Comparison of ENCODE assay signal across 8 cellular contexts in genomic region chr9:98809311-98810105, GRCh38. TPM values are rescaled to one million over a fixed set of nuclear protein-coding genes. Genes with fewer than 3 reads are reported as not detected.
DNase-seq lines count a peak whose midpoint lies in the region; ATAC-seq and TF ChIP-seq lines count a peak whose summit lies in the region.

No MANE protein-coding gene starts in this region.

- no peak for ATAC-seq in central memory CD8-positive, alpha-beta T cell (replicated peaks; ENCODE audit: extremely low read depth, poor library complexity, severe bottlenecking)
- ATAC-seq in naive B cell (ENCODE audit: low read depth in 2 of 2), result no peak
- ATAC-seq in HG03378 (IDR thresholded peaks at IDR 0.05; ENCODE audit: unreplicated experiment), result no peak
- ATAC-seq in HG02571 (IDR thresholded peaks at IDR 0.05; ENCODE audit: unreplicated experiment), result no peak

- DNase-seq in COLO668 (lab: John Stamatoyannopoulos, UW; ENCODE audit: unreplicated experiment), result peak; percentile 12
- no peak for DNase-seq in central memory CD8-positive, alpha-beta T cell (ENCODE audit: low spot score in 2 of 2)
- DNase-seq in naive B cell, result no peak
- DNase-seq in dorsolateral prefrontal cortex, result no peak
- DNase-seq in SK-N-SH, result no peak

- no peak overlapping the region for H2AFZ ChIP-seq in SK-N-SH (ENCODE audit: low read depth)

- H3K4me2 ChIP-seq in SK-N-SH, result no peak overlapping the region

- TF ChIP-seq RAD21 in SK-N-SH (IDR thresholded peaks at IDR 0.05; ENCODE audit: low read length), result no peak

- POLR2A ChIA-PET in SK-N-SH (lab: Yijun Ruan, JAX), result no interaction called here

- H3K4me3 ChIP-seq in dorsolateral prefrontal cortex (no peak overlapping the region), SK-N-SH (ENCODE audit: low read depth in 2 of 2, low read length in 1 of 2) (no peak overlapping the region)

- TF ChIP-seq EP300 in SK-N-SH (IDR thresholded peaks at IDR 0.05; ENCODE audit: borderline replicate concordance in 1 of 2, low read depth in 1 of 2, low read length in 1 of 2), result no peak

- H3K36me3 Mint-ChIP-seq in IgD-negative memory B cell (peaks cover 1% of the 10 kb centered on the region), naive B cell (no peaks in the 10 kb centered on the region)
- H3K36me3 Mint-ChIP-seq in central memory CD8-positive, alpha-beta T cell (ENCODE audit: insufficient read depth), result peaks cover 5% of the 10 kb centered on the region

- H3K9me3 Mint-ChIP-seq in IgD-negative memory B cell (peaks cover 0 to 4% (median 0%) of the 10 kb centered on the region in 3 donors), naive B cell (no peaks in the 10 kb centered on the region)
- H3K9me3 Mint-ChIP-seq in central memory CD8-positive, alpha-beta T cell, result no peaks in the 10 kb centered on the region

- no peaks in the 10 kb centered on the region for H3K36me3 ChIP-seq in SK-N-SH (replicated peaks in 1 of 2; ENCODE audit: control insufficient read depth in 1 of 2, insufficient read depth in 2 of 2, low read length in 1 of 2)

- 89% methylated on average over 9 of the region's 9 CpGs for WGBS in SK-N-SH (ENCODE audit: low lambda C conversion rate)

- H4K20me1 ChIP-seq in SK-N-SH (ENCODE audit: insufficient read depth), result no peaks in the 10 kb centered on the region

- H3K4me3 Mint-ChIP-seq in IgD-negative memory B cell (peak overlapping the region; percentile 9 to 80 (median 59)), naive B cell (peak overlapping the region; percentile 29 to 95 (median 86))
- peak overlapping the region; percentile 86 for H3K4me3 Mint-ChIP-seq in central memory CD8-positive, alpha-beta T cell

- H3K9me3 ChIP-seq in SK-N-SH, result no peaks in the 10 kb centered on the region

- H3K9ac ChIP-seq in SK-N-SH, result no peak overlapping the region

- no peaks in the 10 kb centered on the region for H3K9me2 ChIP-seq in SK-N-SH

- H3K4me1 ChIP-seq in SK-N-SH (ENCODE audit: control insufficient read depth in 1 of 2, insufficient read depth in 2 of 2, low read depth in 1 of 2, low read length in 1 of 2), result peaks cover 0 to 19% of the 10 kb centered on the region in 2 experiments; a peak in 1 of 4 replicates

- H3K4me1 Mint-ChIP-seq in IgD-negative memory B cell (peaks cover 12 to 17% (median 12%) of the 10 kb centered on the region in 3 donors), naive B cell (peaks cover 17 to 25% (median 23%) of the 10 kb centered on the region in 3 donors)
- H3K4me1 Mint-ChIP-seq in central memory CD8-positive, alpha-beta T cell, result peaks cover 23% of the 10 kb centered on the region

- H3K27ac ChIP-seq in dorsolateral prefrontal cortex (peak overlapping the region in 1 of 59 donors; percentile 82), SK-N-SH (ENCODE audit: low read depth in 2 of 2, low read length in 1 of 2) (no peak overlapping the region)

- no peaks in the 10 kb centered on the region for H3K79me2 ChIP-seq in SK-N-SH (ENCODE audit: insufficient read depth)

- intact Hi-C loops in dorsolateral prefrontal cortex (cut with DNase I), result loop anchor here (5.0 kb wide), 6 partner anchors 38 to 333 kb away; no protein-coding TSS in a partner anchor

- CTCF ChIA-PET in SK-N-SH (lab: Yijun Ruan, JAX), result interaction anchor here (1.5 to 2.8 kb wide), 2 partner anchors 38 to 189 kb away, joined by 3 to 10 read pairs; no protein-coding TSS in a partner anchor

- H3K27me3 ChIP-seq in dorsolateral prefrontal cortex, result no peaks in the 10 kb centered on the region
- H3K27me3 ChIP-seq in SK-N-SH (ENCODE audit: insufficient read depth), result 0 out of 2 replicates have a peak, but pooled peaks cover 13% of the 10 kb centered on the region

- TF ChIP-seq CTCF in dorsolateral prefrontal cortex (IDR thresholded peaks at IDR 0.05 in 54 of 56, conservative IDR thresholded peaks at IDR 0.05 in 2 of 56; ENCODE audit: low read depth in 1 of 56, partially characterized antibody in 56 of 56) (no peak), SK-N-SH (IDR thresholded peaks at IDR 0.05) (no peak)

- peaks cover 7% of the 10 kb centered on the region for H3K27me3 Mint-ChIP-seq in IgD-negative memory B cell
- H3K27me3 Mint-ChIP-seq in central memory CD8-positive, alpha-beta T cell, result peaks cover 7% of the 10 kb centered on the region
- H3K27me3 Mint-ChIP-seq in naive B cell, result peaks cover 16 to 42% (median 32%) of the 10 kb centered on the region in 3 donors

- H3K27ac Mint-ChIP-seq in IgD-negative memory B cell (no peak overlapping the region), naive B cell (no peak overlapping the region)
- no peak overlapping the region for H3K27ac Mint-ChIP-seq in central memory CD8-positive, alpha-beta T cell (ENCODE audit: low read depth)

- peaks cover 7% of the 10 kb centered on the region for H3F3A ChIP-seq in SK-N-SH (replicated peaks; ENCODE audit: insufficient read depth)

TF ChIP-seq in SK-N-SH, 30 proteins besides CTCF, POLR2A, EP300 and RAD21:
- TF ChIP-seq MXI1 (IDR thresholded peaks at IDR 0.05; ENCODE audit: low read depth, low read length) (no peak), MEF2A (IDR thresholded peaks at IDR 0.05; ENCODE audit: borderline replicate concordance, low read depth) (no peak), YY1 (IDR thresholded peaks at IDR 0.05; ENCODE audit: low read depth) (no peak), RXRA (IDR thresholded peaks at IDR 0.05; ENCODE audit: borderline replicate concordance, low read depth) (no peak), FOXJ3 (CRISPR knock-in tag; IDR thresholded peaks at IDR 0.05) (no peak), ZBTB33 (IDR thresholded peaks at IDR 0.05; ENCODE audit: borderline replicate concordance, low read depth) (no peak), TAF1 (IDR thresholded peaks at IDR 0.05; ENCODE audit: borderline replicate concordance, low read depth, low read length) (no peak), TEAD4 (IDR thresholded peaks at IDR 0.05; ENCODE audit: borderline replicate concordance, insufficient read depth) (no peak), TCF12 (IDR thresholded peaks at IDR 0.05) (no peak), RFX5 (IDR thresholded peaks at IDR 0.05; ENCODE audit: low read length) (no peak)
- TF ChIP-seq, protein P1, sequence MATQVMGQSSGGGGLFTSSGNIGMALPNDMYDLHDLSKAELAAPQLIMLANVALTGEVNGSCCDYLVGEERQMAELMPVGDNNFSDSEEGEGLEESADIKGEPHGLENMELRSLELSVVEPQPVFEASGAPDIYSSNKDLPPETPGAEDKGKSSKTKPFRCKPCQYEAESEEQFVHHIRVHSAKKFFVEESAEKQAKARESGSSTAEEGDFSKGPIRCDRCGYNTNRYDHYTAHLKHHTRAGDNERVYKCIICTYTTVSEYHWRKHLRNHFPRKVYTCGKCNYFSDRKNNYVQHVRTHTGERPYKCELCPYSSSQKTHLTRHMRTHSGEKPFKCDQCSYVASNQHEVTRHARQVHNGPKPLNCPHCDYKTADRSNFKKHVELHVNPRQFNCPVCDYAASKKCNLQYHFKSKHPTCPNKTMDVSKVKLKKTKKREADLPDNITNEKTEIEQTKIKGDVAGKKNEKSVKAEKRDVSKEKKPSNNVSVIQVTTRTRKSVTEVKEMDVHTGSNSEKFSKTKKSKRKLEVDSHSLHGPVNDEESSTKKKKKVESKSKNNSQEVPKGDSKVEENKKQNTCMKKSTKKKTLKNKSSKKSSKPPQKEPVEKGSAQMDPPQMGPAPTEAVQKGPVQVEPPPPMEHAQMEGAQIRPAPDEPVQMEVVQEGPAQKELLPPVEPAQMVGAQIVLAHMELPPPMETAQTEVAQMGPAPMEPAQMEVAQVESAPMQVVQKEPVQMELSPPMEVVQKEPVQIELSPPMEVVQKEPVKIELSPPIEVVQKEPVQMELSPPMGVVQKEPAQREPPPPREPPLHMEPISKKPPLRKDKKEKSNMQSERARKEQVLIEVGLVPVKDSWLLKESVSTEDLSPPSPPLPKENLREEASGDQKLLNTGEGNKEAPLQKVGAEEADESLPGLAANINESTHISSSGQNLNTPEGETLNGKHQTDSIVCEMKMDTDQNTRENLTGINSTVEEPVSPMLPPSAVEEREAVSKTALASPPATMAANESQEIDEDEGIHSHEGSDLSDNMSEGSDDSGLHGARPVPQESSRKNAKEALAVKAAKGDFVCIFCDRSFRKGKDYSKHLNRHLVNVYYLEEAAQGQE (IDR thresholded peaks at IDR 0.05; ENCODE audit: low read depth, low read length), result no peak

RNA-seq across cellular contexts. Expression of gene GALNT12, which starts 2.0 kb away (rescaled TPM):
- polyA plus RNA-seq in IgD-negative memory B cell, result 0.90 TPM
- 1 to 10 TPM in 1 of 6 donors, under 1 TPM in 4, not detected in 1; 0.53 to 2.2 (median 0.78) TPM for polyA plus RNA-seq in naive B cell (ENCODE audit: low read depth in 6 of 6)
- 1 to 10 TPM; 1.6 to 9.7 (median 3.9) TPM for total RNA-seq in dorsolateral prefrontal cortex
- polyA plus RNA-seq in SK-N-SH (2012; rRNA removed), result 7.4 TPM in 2 replicates
- 5.5 and 5.6 TPM in 2 replicates for polyA plus RNA-seq in SK-N-SH (2012; cell fraction: cytosol; rRNA removed)
- polyA plus RNA-seq in SK-N-SH (2012; cell fraction: nucleus; rRNA removed), result 10.4 and 15.0 TPM in 2 replicates

RNA-seq across cellular contexts. Expression of gene ANKS6, which starts 13.2 kb away (rescaled TPM):
- polyA plus RNA-seq in IgD-negative memory B cell (2.5 TPM), naive B cell (ENCODE audit: low read depth in 6 of 6) (1 to 10 TPM; 2.0 to 8.5 (median 4.0) TPM), SK-N-SH (2012; rRNA removed) (26.1 and 29.3 TPM in 2 replicates)
- 10 to 100 TPM; 21.8 to 47.3 (median 33.7) TPM for total RNA-seq in dorsolateral prefrontal cortex
- polyA plus RNA-seq in SK-N-SH (2012; cell fraction: cytosol; rRNA removed), result 11.8 and 17.9 TPM in 2 replicates
- 97.6 and 123 TPM in 2 replicates for polyA plus RNA-seq in SK-N-SH (2012; cell fraction: nucleus; rRNA removed)
